In the genomic region with DNA sequence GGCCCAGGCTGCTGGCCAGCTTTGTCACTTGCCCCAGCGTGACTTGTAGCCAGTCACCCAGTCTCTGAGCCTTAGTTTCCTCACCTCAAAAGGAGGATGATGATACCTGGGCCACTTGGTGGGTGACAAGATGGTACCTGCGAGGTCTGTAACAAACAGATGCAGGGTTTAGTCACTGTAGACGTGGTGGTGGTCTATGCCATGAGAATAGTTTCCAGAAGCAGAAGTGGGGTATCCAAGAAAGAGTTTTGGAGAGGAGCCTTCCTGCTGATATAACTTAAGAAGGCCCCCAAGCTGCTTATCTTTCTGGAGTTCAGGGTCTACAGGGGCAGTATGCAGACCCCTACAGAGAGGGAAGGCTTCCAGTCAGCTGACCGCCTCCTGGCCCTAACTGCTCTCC, we compare ENCODE assay signal across 21 cellular contexts. TPM values are rescaled to one million over a fixed set of nuclear protein-coding genes. Genes with fewer than 3 reads are reported as not detected.
"Had no signal": no experiment of that assay in that cellular context is flagged by ENCODE, and none has a peak within 500 bp of the region (broad histone marks: within the 10 kb centered on the region; RNA-seq: fewer than 3 reads in every experiment).

No MANE protein-coding gene starts in this region.

- ATAC-seq: activated T-cell treated with anti-CD3 and anti-CD28 coated beads, Interleukin-2, amount 50 U/mL, for 72 hours; effector memory CD8-positive, alpha-beta T cell; natural killer cell had no signal

- H3K4me3 ChIP-seq: breast epithelium, left ventricle myocardium inferior, spleen, tibial artery, uterus had no signal

- H3K27ac ChIP-seq: breast epithelium, left ventricle myocardium inferior, neutrophil, spleen, tibial artery, uterus had no signal

- H3K27ac Mint-ChIP-seq: activated naive CD4-positive, alpha-beta T cell treated with anti-CD3 and anti-CD28 coated beads, Interleukin-2, amount 50 U/mL, for 24 hours; activated T-cell treated with anti-CD3 and anti-CD28 coated beads, Interleukin-2, amount 50 U/mL, for 72 hours; dendritic cell treated with granulocyte-macrophage colony-stimulating factor and Interleukin-4, amounts not matched to agents 40 ng/mL and 50 ng/mL, for 4 days; effector memory CD8-positive, alpha-beta T cell; memory B cell; natural killer cell; T-helper 1 cell treated with Interleukin-12 subunit alpha and Interleukin-12 subunit beta and Interleukin-4 antibody, amounts not matched to agents 30 μg/mL and 1 μg/mL, for 36 hours had no signal

- H3K9me3 ChIP-seq: breast epithelium, left ventricle myocardium inferior, neutrophil, spleen, tibial artery, uterus had no signal

- DNase-seq: activated CD4-positive, CD25-positive, alpha-beta regulatory T cell treated with anti-CD3 and anti-CD28 coated beads, Interleukin-2, amount 50 U/mL, for 72 hours; activated T-cell treated with anti-CD3 and anti-CD28 coated beads, Interleukin-2, amount 50 U/mL, for 72 hours; effector memory CD8-positive, alpha-beta T cell; head of caudate nucleus; kidney glomerular epithelial cell; left ventricle myocardium inferior; natural killer cell; spleen; stimulated activated CD8-positive, alpha-beta memory T cell treated with anti-CD3 and anti-CD28 coated beads, Interleukin-4, amount 100 ng/mL, for 48 hours; stimulated activated naive CD4-positive, alpha-beta T cell; substantia nigra; tibial artery; uterus had no signal

- H3K36me3 Mint-ChIP-seq: activated naive CD4-positive, alpha-beta T cell treated with anti-CD3 and anti-CD28 coated beads, Interleukin-2, amount 50 U/mL, for 24 hours; memory B cell; natural killer cell had no signal

- H3K9me3 Mint-ChIP-seq: activated naive CD4-positive, alpha-beta T cell treated with anti-CD3 and anti-CD28 coated beads, Interleukin-2, amount 50 U/mL, for 24 hours; activated T-cell treated with anti-CD3 and anti-CD28 coated beads, Interleukin-2, amount 50 U/mL, for 72 hours; dendritic cell treated with granulocyte-macrophage colony-stimulating factor and Interleukin-4, amounts not matched to agents 40 ng/mL and 50 ng/mL, for 4 days; effector memory CD8-positive, alpha-beta T cell; memory B cell; natural killer cell; T-helper 1 cell treated with Interleukin-12 subunit alpha and Interleukin-12 subunit beta and Interleukin-4 antibody, amounts not matched to agents 30 μg/mL and 1 μg/mL, for 36 hours had no signal

- H3K36me3 ChIP-seq: breast epithelium, left ventricle myocardium inferior, neutrophil, spleen, tibial artery, uterus had no signal

- H3K4me3 Mint-ChIP-seq: activated naive CD4-positive, alpha-beta T cell treated with anti-CD3 and anti-CD28 coated beads, Interleukin-2, amount 50 U/mL, for 24 hours; activated T-cell treated with anti-CD3 and anti-CD28 coated beads, Interleukin-2, amount 50 U/mL, for 72 hours; dendritic cell treated with granulocyte-macrophage colony-stimulating factor and Interleukin-4, amounts not matched to agents 40 ng/mL and 50 ng/mL, for 4 days; effector memory CD8-positive, alpha-beta T cell; memory B cell; natural killer cell; T-helper 1 cell treated with Interleukin-12 subunit alpha and Interleukin-12 subunit beta and Interleukin-4 antibody, amounts not matched to agents 30 μg/mL and 1 μg/mL, for 36 hours had no signal

RNA-seq across cellular contexts. Expression of a gene that starts 3.1 kb away (rescaled TPM):
- total RNA-seq: activated CD8-positive, alpha-beta memory T cell treated with anti-CD3 and anti-CD28 coated beads for 36 hours; activated T-cell treated with anti-CD3 and anti-CD28 coated beads, Interleukin-2, amount 50 U/mL, for 72 hours; mononuclear cell; natural killer cell; spleen; uterus had no signal
- polyA plus RNA-seq: spleen had no signal
